Comparison of ENCODE assay signal across 8 cellular contexts in genomic region chr3:184298759-184299487, GRCh38. TPM values are rescaled to one million over a fixed set of nuclear protein-coding genes. Genes with fewer than 3 reads are reported as not detected.
DNase-seq lines count a peak whose midpoint lies in the region; ATAC-seq and TF ChIP-seq lines count a peak whose summit lies in the region.

Gene PSMD2 (plus strand): TSS chr3:184299241. CDS start chr3:184299267, 26 bp downstream.

- peak within 1 kb of the TSS; percentile 91 to 97 for H3K4me3 Mint-ChIP-seq in CD14-positive monocyte

- intact Hi-C loops in CD14-positive monocyte (cut with micrococcal nuclease), result loop anchor here (2.0 to 5.0 kb wide), 4 partner anchors 16 to 127 kb away; partner anchors contain the start of genes ALG3 (in 1 of the 2), AP2M1 (in 1 of the 2), EEF1AKMT4 (in 1 of the 2) and EIF4G1 (in 1 of the 2)

- peaks cover 0 to 3% (median 0%) of the 10 kb centered on the region in 3 donors for H3K27me3 Mint-ChIP-seq in CD14-positive monocyte (ENCODE audit: low read depth in 3 of 3)

- peak; percentile 97 for DNase-seq in CD14-positive monocyte (ENCODE audit: low spot score)
- DNase-seq in NCI-H748 treated with DMSO at 0.1 percent for 48 hours (lab: John Stamatoyannopoulos, UW), result peak; percentile 79
- DNase-seq in activated CD4-positive, alpha-beta T cell treated with anti-CD3 and anti-CD28 coated beads, Interleukin-2, amount 50 U/mL, for 24 hours (ENCODE audit: low read depth in 1 of 2, low spot score in 1 of 2), result peak; percentile 95 to 98
- peak; percentile 94 for DNase-seq in dedifferentiated amniotic fluid mesenchymal stem cell (ENCODE audit: extremely low spot score)
- DNase-seq in left lobe of liver (ENCODE audit: low spot score), result peak; percentile 98
- DNase-seq in stimulated activated CD4-positive, alpha-beta T cell treated with anti-CD3 and anti-CD28 coated beads, Interleukin-2, amount 100 ng/mL, for 24 hours, result peak; percentile 98

- H3K27ac Mint-ChIP-seq in CD14-positive monocyte, result peak within 1 kb of the TSS; percentile 86 to 95 (median 91)

- ATAC-seq in GM19397 (IDR thresholded peaks at IDR 0.05; ENCODE audit: unreplicated experiment) (peak; percentile 96), HG03565 (IDR thresholded peaks at IDR 0.05; ENCODE audit: unreplicated experiment) (peak; percentile 77), left lobe of liver (peak; percentile 98)

- TF ChIP-seq CTCF in CD14-positive monocyte (IDR thresholded peaks at IDR 0.05), result no peak

- H3K36me3 Mint-ChIP-seq in CD14-positive monocyte, result peaks cover 36 to 38% of the 10 kb centered on the region in 2 donors

- peaks cover 21% of the 10 kb centered on the region for H3K4me1 Mint-ChIP-seq in CD14-positive monocyte

- H3K9me3 Mint-ChIP-seq in CD14-positive monocyte, result no peaks in the 10 kb centered on the region

RNA-seq across cellular contexts. Expression of gene PSMD2, which starts in this region (rescaled TPM):
- polyA plus RNA-seq in CD14-positive monocyte, result 100 to 1,000 TPM; 167 to 186 TPM
- 94.1 TPM for total RNA-seq in left lobe of liver

Comparison
In these comparisons a context has a peak if more than half of its experiments do, and no peak if none do; other contexts are left out.
1. Peak in every context shown above with its lines: DNase-seq and ATAC-seq.